Comparison of ENCODE assay signal across 8 cellular contexts in genomic region chr7:39951156-39951942, GRCh38. TPM values are rescaled to one million over a fixed set of nuclear protein-coding genes. Genes with fewer than 3 reads are reported as not detected.
DNase-seq lines count a peak whose midpoint lies in the region; ATAC-seq and TF ChIP-seq lines count a peak whose summit lies in the region.

No MANE protein-coding gene starts in this region.

- H3K4me1 ChIP-seq in right lobe of liver: peaks cover 0 to 44% (median under 1%) of the 10 kb centered on the region in 4 donors

- peaks cover 2% of the 10 kb centered on the region for H3K9me3 Mint-ChIP-seq in activated CD4-positive, alpha-beta T cell treated with anti-CD3 and anti-CD28 coated beads, Interleukin-2, amount 10 ng/mL, durations not matched to agents 7 days and 5 days
- no peaks in the 10 kb centered on the region for H3K9me3 Mint-ChIP-seq in dendritic cell treated with granulocyte-macrophage colony-stimulating factor and Interleukin-4, amounts not matched to agents 40 ng/mL and 50 ng/mL, for 4 days

- peak overlapping the region; percentile 76 to 92 (median 77) for H3K4me3 ChIP-seq in right lobe of liver

- peaks cover 41% of the 10 kb centered on the region for H3K36me3 Mint-ChIP-seq in activated CD4-positive, alpha-beta T cell treated with anti-CD3 and anti-CD28 coated beads, Interleukin-2, amount 10 ng/mL, durations not matched to agents 7 days and 5 days (ENCODE audit: low read depth)
- H3K36me3 Mint-ChIP-seq in dendritic cell treated with granulocyte-macrophage colony-stimulating factor and Interleukin-4, amounts not matched to agents 40 ng/mL and 50 ng/mL, for 4 days (ENCODE audit: low read depth): peaks cover 35% of the 10 kb centered on the region

- peak overlapping the region; percentile 91 for H3K27ac Mint-ChIP-seq in activated CD4-positive, alpha-beta T cell treated with anti-CD3 and anti-CD28 coated beads, Interleukin-2, amount 10 ng/mL, durations not matched to agents 7 days and 5 days
- H3K27ac Mint-ChIP-seq in dendritic cell treated with granulocyte-macrophage colony-stimulating factor and Interleukin-4, amounts not matched to agents 40 ng/mL and 50 ng/mL, for 4 days: peak overlapping the region; percentile 98

- H3K36me3 ChIP-seq in right lobe of liver: no peaks in the 10 kb centered on the region

- POLR2A ChIA-PET in activated CD4-positive, alpha-beta T cell treated with anti-CD3 and anti-CD28 coated beads, Interleukin-2, amount 10 ng/mL, durations not matched to agents 7 days and 5 days (lab: Charles Lee): interaction anchor here (0.5 kb wide), 1 partner anchor 23 kb away, joined by 3 read pairs; no protein-coding TSS in a partner anchor

- intact Hi-C loops in dendritic cell treated with granulocyte-macrophage colony-stimulating factor and Interleukin-4, amounts not matched to agents 40 ng/mL and 50 ng/mL, for 4 days (cut with micrococcal nuclease): loop anchor here (5.0 to 10.0 kb wide), 3 partner anchors 36 to 101 kb away; no protein-coding TSS in a partner anchor
- intact Hi-C loops in right lobe of liver (cut with DNase I): no loop called here

- peaks cover 57% of the 10 kb centered on the region for H3K4me1 Mint-ChIP-seq in activated CD4-positive, alpha-beta T cell treated with anti-CD3 and anti-CD28 coated beads, Interleukin-2, amount 10 ng/mL, durations not matched to agents 7 days and 5 days
- H3K4me1 Mint-ChIP-seq in dendritic cell treated with granulocyte-macrophage colony-stimulating factor and Interleukin-4, amounts not matched to agents 40 ng/mL and 50 ng/mL, for 4 days (ENCODE audit: low read depth): peaks cover 25% of the 10 kb centered on the region

- TF ChIP-seq CTCF in right lobe of liver (IDR thresholded peaks at IDR 0.05): peak; percentile 26 to 47 (median 40)

- no peaks in the 10 kb centered on the region for H3K9me3 ChIP-seq in right lobe of liver

- DNase-seq in NCI-H2029 (lab: John Stamatoyannopoulos, UW) (peak; percentile 43), NCI-H2029 treated with DMSO at 0.1 percent for 48 hours (lab: John Stamatoyannopoulos, UW) (no peak), NCI-H2107 (lab: John Stamatoyannopoulos, UW) (peak; percentile 50), right lobe of liver (peak; percentile 68 to 79 (median 76))
- DNase-seq in activated CD4-positive, alpha-beta T cell treated with anti-CD3 and anti-CD28 coated beads, Interleukin-2, amount 10 ng/mL, durations not matched to agents 7 days and 5 days: peak; percentile 63
- peak; percentile 56 to 59 for DNase-seq in stimulated activated CD4-positive, alpha-beta T cell treated with anti-CD3 and anti-CD28 coated beads, Interleukin-4, amount 100 ng/mL, for 48 hours (ENCODE audit: low read depth in 2 of 2)

- CTCF ChIA-PET in activated CD4-positive, alpha-beta T cell treated with anti-CD3 and anti-CD28 coated beads, Interleukin-2, amount 10 ng/mL, durations not matched to agents 7 days and 5 days (lab: Charles Lee): interaction anchor here (0.6 to 0.9 kb wide), 2 partner anchors 11 to 35 kb away, joined by 3 to 4 read pairs; no protein-coding TSS in a partner anchor

- peak; percentile 29 for ATAC-seq in HG02759 (IDR thresholded peaks at IDR 0.05; ENCODE audit: unreplicated experiment)
- ATAC-seq in right lobe of liver: peak; percentile 22 to 31 (median 29)

- H3K27me3 ChIP-seq in right lobe of liver: no peaks in the 10 kb centered on the region

- no peaks in the 10 kb centered on the region for H3K27me3 Mint-ChIP-seq in activated CD4-positive, alpha-beta T cell treated with anti-CD3 and anti-CD28 coated beads, Interleukin-2, amount 10 ng/mL, durations not matched to agents 7 days and 5 days
- no peaks in the 10 kb centered on the region for H3K27me3 Mint-ChIP-seq in dendritic cell treated with granulocyte-macrophage colony-stimulating factor and Interleukin-4, amounts not matched to agents 40 ng/mL and 50 ng/mL, for 4 days

- WGBS in right lobe of liver (ENCODE audit: insufficient coverage, low coverage, low lambda C conversion rate, missing lambda C conversion rate): no CpG with 5 or more reads among the region's 78 CpGs

- H3K27ac ChIP-seq in right lobe of liver: peak overlapping the region; percentile 96 to 99 (median 98)

- TF ChIP-seq POLR2A in right lobe of liver (IDR thresholded peaks at IDR 0.05): no peak

- peak overlapping the region; percentile 94 for H3K4me3 Mint-ChIP-seq in activated CD4-positive, alpha-beta T cell treated with anti-CD3 and anti-CD28 coated beads, Interleukin-2, amount 10 ng/mL, durations not matched to agents 7 days and 5 days
- H3K4me3 Mint-ChIP-seq in dendritic cell treated with granulocyte-macrophage colony-stimulating factor and Interleukin-4, amounts not matched to agents 40 ng/mL and 50 ng/mL, for 4 days: peak overlapping the region; percentile 97

RNA-seq across cellular contexts. Expression of gene CDK13, which starts 1.3 kb away (rescaled TPM):
- total RNA-seq in activated CD4-positive, alpha-beta T cell treated with anti-CD3 and anti-CD28 coated beads, Interleukin-2, amount 10 ng/mL, durations not matched to agents 7 days and 5 days: 10 to 100 TPM; 49.0 to 68.6 TPM
- 10 to 100 TPM; 21.2 to 35.2 (median 27.1) TPM for total RNA-seq in right lobe of liver
